In the genomic region with DNA sequence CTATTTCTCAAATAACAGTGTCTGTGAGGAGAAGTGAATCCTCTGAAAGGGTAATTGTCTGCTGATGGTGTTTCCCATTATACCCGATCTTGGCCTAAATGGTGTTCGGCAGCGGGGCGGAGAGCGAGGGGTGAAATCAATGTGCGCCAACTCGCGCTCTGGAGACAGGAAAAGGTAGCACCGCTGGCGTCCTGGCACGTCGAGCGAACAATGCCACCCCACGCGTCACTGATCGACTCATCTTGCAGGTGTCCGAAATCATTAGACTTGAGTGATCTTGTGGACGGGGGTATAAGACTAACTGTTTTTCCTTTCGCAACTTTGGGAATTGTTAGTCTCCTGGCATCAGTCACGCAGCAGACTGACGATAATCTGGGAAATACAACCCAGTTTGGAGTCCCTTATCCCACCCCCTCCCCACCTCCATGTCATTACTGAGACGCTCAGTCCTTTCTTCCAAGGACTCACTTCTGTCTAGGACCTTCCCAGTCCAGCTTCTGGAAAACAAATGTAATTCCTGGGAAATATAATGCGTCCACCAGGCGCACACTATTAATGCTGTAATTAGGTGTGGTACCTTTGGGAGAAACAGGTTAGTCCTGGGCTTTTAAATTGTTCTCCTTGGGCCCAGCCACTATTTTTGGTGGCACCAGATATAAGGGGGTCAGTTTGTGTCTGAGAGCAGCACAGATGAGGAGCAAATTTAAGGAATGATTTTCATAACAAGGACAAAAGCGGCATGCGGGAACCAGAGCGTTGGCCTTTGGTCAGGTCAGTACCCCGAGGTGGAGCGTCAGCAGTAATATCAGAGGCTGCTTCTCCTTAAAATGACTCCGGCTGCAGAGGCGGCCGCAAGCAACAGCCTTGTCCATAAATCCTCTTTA, we compare ENCODE assay signal across 18 cellular contexts. TPM values are rescaled to one million over a fixed set of nuclear protein-coding genes. Genes with fewer than 3 reads are reported as not detected.
DNase-seq lines count a peak whose midpoint lies in the region; ATAC-seq and TF ChIP-seq lines count a peak whose summit lies in the region.
"Had no signal": no experiment of that assay in that cellular context is flagged by ENCODE, and none has a peak within 500 bp of the region (broad histone marks: within the 10 kb centered on the region; RNA-seq: fewer than 3 reads in every experiment).

No MANE protein-coding gene starts in this region.

- no peak overlapping the region for H3K4me2 ChIP-seq in SK-N-SH

- H3K27ac Mint-ChIP-seq in central memory CD8-positive, alpha-beta T cell (ENCODE audit: low read depth) = no peak overlapping the region
- no peak overlapping the region for H3K27ac Mint-ChIP-seq in neural crest cell (ENCODE audit: unreplicated experiment)

- no peak for ATAC-seq in SK-N-SH treated with all-trans-retinoic acid at 6 μM for 48 hours
- no peak for ATAC-seq in central memory CD8-positive, alpha-beta T cell (replicated peaks; ENCODE audit: extremely low read depth, poor library complexity, severe bottlenecking)

- H3K27ac ChIP-seq in SK-N-SH (ENCODE audit: low read depth in 2 of 2, low read length in 1 of 2) = no peak overlapping the region
- H3K27ac ChIP-seq: 22Rv1, cardiac muscle cell, epithelial cell of prostate, thoracic aorta had no signal

- peaks cover 26% of the 10 kb centered on the region for H3K4me1 Mint-ChIP-seq in central memory CD8-positive, alpha-beta T cell
- peaks cover 32% of the 10 kb centered on the region for H3K4me1 Mint-ChIP-seq in neural crest cell

- H3F3A ChIP-seq in SK-N-SH (replicated peaks; ENCODE audit: insufficient read depth) = no peaks in the 10 kb centered on the region

- H3K9me3 Mint-ChIP-seq in central memory CD8-positive, alpha-beta T cell = no peaks in the 10 kb centered on the region
- no peaks in the 10 kb centered on the region for H3K9me3 Mint-ChIP-seq in neural crest cell

- H3K4me3 ChIP-seq in SK-N-SH (ENCODE audit: low read depth in 2 of 2, low read length in 1 of 2) (no peak overlapping the region), H7 (ENCODE audit: insufficient read depth, low read depth, low read length) (peak overlapping the region; percentile 59; the same call in 1 of the 2 replicates)

- H3K4me1 ChIP-seq in SK-N-SH (ENCODE audit: control insufficient read depth in 1 of 2, insufficient read depth in 2 of 2, low read depth in 1 of 2, low read length in 1 of 2) = peaks cover 0 to 23% of the 10 kb centered on the region in 2 experiments; a peak in 1 of 4 replicates

- no peak for TF ChIP-seq EP300 in SK-N-SH (IDR thresholded peaks at IDR 0.05; ENCODE audit: borderline replicate concordance in 1 of 2, low read depth in 1 of 2, low read length in 1 of 2)

- H3K9me3 ChIP-seq in SK-N-SH = no peaks in the 10 kb centered on the region
- H3K9me3 ChIP-seq: heart right ventricle, thoracic aorta had no signal

- no peak overlapping the region for H2AFZ ChIP-seq in SK-N-SH (ENCODE audit: low read depth)

- in situ Hi-C loops in ACHN (cut with HindIII; ENCODE audit: low pct_ligation_motif_present, low pct_unique_long_range_greater_than_20kb, low sequenced_read_pairs) = no loop called here

- H3K79me2 ChIP-seq in SK-N-SH (ENCODE audit: insufficient read depth) = no peaks in the 10 kb centered on the region

- 30% methylated on average over 31 of the region's 32 CpGs for WGBS in SK-N-SH (ENCODE audit: low lambda C conversion rate)

- peaks cover 62% of the 10 kb centered on the region for H3K27me3 Mint-ChIP-seq in central memory CD8-positive, alpha-beta T cell
- H3K27me3 Mint-ChIP-seq in neural crest cell (ENCODE audit: low read depth) = peaks cover 100% of the 10 kb centered on the region

- no peaks in the 10 kb centered on the region for H3K9me2 ChIP-seq in SK-N-SH

- no peak for TF ChIP-seq RAD21 in SK-N-SH (IDR thresholded peaks at IDR 0.05; ENCODE audit: low read length)

- H3K4me3 Mint-ChIP-seq in central memory CD8-positive, alpha-beta T cell = peak overlapping the region; percentile 94
- H3K4me3 Mint-ChIP-seq in neural crest cell = peak overlapping the region; percentile 57

- H3K9ac ChIP-seq in SK-N-SH = no peak overlapping the region

- no peak for TF ChIP-seq CTCF in SK-N-SH (IDR thresholded peaks at IDR 0.05)
- TF ChIP-seq CTCF in neural crest cell (conservative IDR thresholded peaks at IDR 0.05) = no peak

- no peaks in the 10 kb centered on the region for H4K20me1 ChIP-seq in SK-N-SH (ENCODE audit: insufficient read depth)

- POLR2A ChIA-PET in SK-N-SH (lab: Yijun Ruan, JAX) = no interaction called here

- H3K36me3 ChIP-seq in SK-N-SH (replicated peaks in 1 of 2; ENCODE audit: control insufficient read depth in 1 of 2, insufficient read depth in 2 of 2, low read length in 1 of 2) (no peaks in the 10 kb centered on the region), H7 (replicated peaks; ENCODE audit: control insufficient read depth, insufficient read depth, low read length) (no peaks in the 10 kb centered on the region)
- H3K36me3 ChIP-seq: cardiac muscle cell, heart right ventricle, thoracic aorta had no signal

- H3K27me3 ChIP-seq in SK-N-SH (ENCODE audit: insufficient read depth) = peaks cover 90% of the 10 kb centered on the region
- peaks cover 78% of the 10 kb centered on the region for H3K27me3 ChIP-seq in H7 (ENCODE audit: control insufficient read depth, insufficient read depth, low read length)

- DNase-seq in SK-N-SH = peak; percentile 19
- DNase-seq in H7 = peak; percentile 62
- DNase-seq in central memory CD8-positive, alpha-beta T cell (ENCODE audit: low spot score in 2 of 2) = no peak
- DNase-seq in neural crest cell (ENCODE audit: low read depth, low spot score) = no peak
- no peak for DNase-seq in medulla oblongata (ENCODE audit: extremely low spot score)
- no peak for DNase-seq in NCI-H69 (lab: John Stamatoyannopoulos, UW)
- no peak for DNase-seq in ACHN
- DNase-seq: DMS 273 treated with DMSO at 0.1 percent for 48 hours, heart right ventricle, KBM-7, NCI-H146, NCI-H524, small intestine had no signal

- H3K36me3 Mint-ChIP-seq in central memory CD8-positive, alpha-beta T cell (ENCODE audit: insufficient read depth) = peaks cover 17% of the 10 kb centered on the region
- no peaks in the 10 kb centered on the region for H3K36me3 Mint-ChIP-seq in neural crest cell (ENCODE audit: low read depth)

- CTCF ChIA-PET in SK-N-SH (lab: Yijun Ruan, JAX) = interaction anchor here (1.7 to 2.8 kb wide), 3 partner anchors 7 to 132 kb away, joined by 6 to 11 read pairs (median 6); no protein-coding TSS in a partner anchor

TF ChIP-seq in SK-N-SH, 30 proteins besides CTCF, POLR2A, EP300 and RAD21 (continues in another document):
- no peak for TF ChIP-seq ZBTB33 (IDR thresholded peaks at IDR 0.05; ENCODE audit: borderline replicate concordance, low read depth)
- no peak for TF ChIP-seq RCOR1 (IDR thresholded peaks at IDR 0.05; ENCODE audit: low read length)
- no peak for TF ChIP-seq NFIC (IDR thresholded peaks at IDR 0.05; ENCODE audit: borderline replicate concordance)
- no peak for TF ChIP-seq YY1 (IDR thresholded peaks at IDR 0.05; ENCODE audit: low read depth)
- TF ChIP-seq RXRA (IDR thresholded peaks at IDR 0.05; ENCODE audit: borderline replicate concordance, low read depth) = no peak
- TF ChIP-seq TAF1 (IDR thresholded peaks at IDR 0.05; ENCODE audit: borderline replicate concordance, low read depth, low read length) = no peak

TF ChIP-seq in SK-N-SH treated with all-trans-retinoic acid at 6 μM for 48 hours, 23 proteins besides CTCF, POLR2A, EP300 and RAD21 (continues in another document):
- TF ChIP-seq ZNF565 (CRISPR knock-in tag; conservative IDR thresholded peaks at IDR 0.05; ENCODE audit: low read depth) (no peak), ESRRG (CRISPR knock-in tag; IDR thresholded peaks at IDR 0.05) (no peak), ZNF8 (CRISPR knock-in tag; IDR thresholded peaks at IDR 0.05) (no peak), GLIS3 (CRISPR knock-in tag; IDR thresholded peaks at IDR 0.05) (no peak), BACH2 (CRISPR knock-in tag; IDR thresholded peaks at IDR 0.05; ENCODE audit: borderline replicate concordance) (no peak), SNAI2 (CRISPR knock-in tag; IDR thresholded peaks at IDR 0.05) (no peak)
- TF ChIP-seq, protein P1, sequence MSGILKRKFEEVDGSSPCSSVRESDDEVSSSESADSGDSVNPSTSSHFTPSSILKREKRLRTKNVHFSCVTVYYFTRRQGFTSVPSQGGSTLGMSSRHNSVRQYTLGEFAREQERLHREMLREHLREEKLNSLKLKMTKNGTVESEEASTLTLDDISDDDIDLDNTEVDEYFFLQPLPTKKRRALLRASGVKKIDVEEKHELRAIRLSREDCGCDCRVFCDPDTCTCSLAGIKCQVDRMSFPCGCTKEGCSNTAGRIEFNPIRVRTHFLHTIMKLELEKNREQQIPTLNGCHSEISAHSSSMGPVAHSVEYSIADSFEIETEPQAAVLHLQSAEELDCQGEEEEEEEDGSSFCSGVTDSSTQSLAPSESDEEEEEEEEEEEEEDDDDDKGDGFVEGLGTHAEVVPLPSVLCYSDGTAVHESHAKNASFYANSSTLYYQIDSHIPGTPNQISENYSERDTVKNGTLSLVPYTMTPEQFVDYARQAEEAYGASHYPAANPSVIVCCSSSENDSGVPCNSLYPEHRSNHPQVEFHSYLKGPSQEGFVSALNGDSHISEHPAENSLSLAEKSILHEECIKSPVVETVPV (CRISPR knock-in tag; IDR thresholded peaks at IDR 0.05) = no peak
- TF ChIP-seq, protein P2, sequence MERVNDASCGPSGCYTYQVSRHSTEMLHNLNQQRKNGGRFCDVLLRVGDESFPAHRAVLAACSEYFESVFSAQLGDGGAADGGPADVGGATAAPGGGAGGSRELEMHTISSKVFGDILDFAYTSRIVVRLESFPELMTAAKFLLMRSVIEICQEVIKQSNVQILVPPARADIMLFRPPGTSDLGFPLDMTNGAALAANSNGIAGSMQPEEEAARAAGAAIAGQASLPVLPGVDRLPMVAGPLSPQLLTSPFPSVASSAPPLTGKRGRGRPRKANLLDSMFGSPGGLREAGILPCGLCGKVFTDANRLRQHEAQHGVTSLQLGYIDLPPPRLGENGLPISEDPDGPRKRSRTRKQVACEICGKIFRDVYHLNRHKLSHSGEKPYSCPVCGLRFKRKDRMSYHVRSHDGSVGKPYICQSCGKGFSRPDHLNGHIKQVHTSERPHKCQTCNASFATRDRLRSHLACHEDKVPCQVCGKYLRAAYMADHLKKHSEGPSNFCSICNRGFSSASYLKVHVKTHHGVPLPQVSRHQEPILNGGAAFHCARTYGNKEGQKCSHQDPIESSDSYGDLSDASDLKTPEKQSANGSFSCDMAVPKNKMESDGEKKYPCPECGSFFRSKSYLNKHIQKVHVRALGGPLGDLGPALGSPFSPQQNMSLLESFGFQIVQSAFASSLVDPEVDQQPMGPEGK (CRISPR knock-in tag; IDR thresholded peaks at IDR 0.05; ENCODE audit: borderline replicate concordance) = no peak

RNA-seq across cellular contexts. Expression of gene LINC00237, which starts 2.3 kb away (rescaled TPM):
- not detected in 2 replicates for polyA plus RNA-seq in SK-N-SH (2012; rRNA removed)
- not detected in 2 replicates for polyA plus RNA-seq in SK-N-SH (2012; cell fraction: cytosol; rRNA removed)
- not detected in 2 replicates for polyA plus RNA-seq in SK-N-SH (2012; cell fraction: nucleus; rRNA removed)
- total RNA-seq in H7 (2014; rRNA removed; shearing (Covaris generic)) = 3.7 and 5.4 TPM in 2 replicates
- total RNA-seq in neural crest cell = not detected in 2 replicates
- total RNA-seq: cardiac muscle cell, heart right ventricle, thoracic aorta had no signal
- polyA plus RNA-seq: cardiac muscle cell, heart right ventricle, small intestine had no signal

RNA-seq across cellular contexts. Expression of gene KIZ, which starts 22.1 kb away (rescaled TPM):
- 3.9 and 5.5 TPM in 2 replicates for polyA plus RNA-seq in SK-N-SH (2012; rRNA removed)
- 4.6 and 5.3 TPM in 2 replicates for polyA plus RNA-seq in SK-N-SH (2012; cell fraction: cytosol; rRNA removed)
- 11.3 and 13.8 TPM in 2 replicates for polyA plus RNA-seq in SK-N-SH (2012; cell fraction: nucleus; rRNA removed)
- 18.0 and 39.6 TPM in 2 replicates for total RNA-seq in H7 (2014; rRNA removed; shearing (Covaris generic))
- 11.0 and 15.0 TPM in 2 replicates for total RNA-seq in neural crest cell

Comparison
In these comparisons a context has a peak if more than half of its experiments do, and no peak if none do; other contexts are left out.
1. DNase-seq: peak in SK-N-SH (single experiment) and H7 (single experiment); none in central memory CD8-positive, alpha-beta T cell (0 of 2), neural crest cell (single experiment), medulla oblongata (single experiment), NCI-H69 (single experiment) and ACHN (single experiment).